10 cellular contexts compared by ENCODE assay signal in the genomic region with DNA sequence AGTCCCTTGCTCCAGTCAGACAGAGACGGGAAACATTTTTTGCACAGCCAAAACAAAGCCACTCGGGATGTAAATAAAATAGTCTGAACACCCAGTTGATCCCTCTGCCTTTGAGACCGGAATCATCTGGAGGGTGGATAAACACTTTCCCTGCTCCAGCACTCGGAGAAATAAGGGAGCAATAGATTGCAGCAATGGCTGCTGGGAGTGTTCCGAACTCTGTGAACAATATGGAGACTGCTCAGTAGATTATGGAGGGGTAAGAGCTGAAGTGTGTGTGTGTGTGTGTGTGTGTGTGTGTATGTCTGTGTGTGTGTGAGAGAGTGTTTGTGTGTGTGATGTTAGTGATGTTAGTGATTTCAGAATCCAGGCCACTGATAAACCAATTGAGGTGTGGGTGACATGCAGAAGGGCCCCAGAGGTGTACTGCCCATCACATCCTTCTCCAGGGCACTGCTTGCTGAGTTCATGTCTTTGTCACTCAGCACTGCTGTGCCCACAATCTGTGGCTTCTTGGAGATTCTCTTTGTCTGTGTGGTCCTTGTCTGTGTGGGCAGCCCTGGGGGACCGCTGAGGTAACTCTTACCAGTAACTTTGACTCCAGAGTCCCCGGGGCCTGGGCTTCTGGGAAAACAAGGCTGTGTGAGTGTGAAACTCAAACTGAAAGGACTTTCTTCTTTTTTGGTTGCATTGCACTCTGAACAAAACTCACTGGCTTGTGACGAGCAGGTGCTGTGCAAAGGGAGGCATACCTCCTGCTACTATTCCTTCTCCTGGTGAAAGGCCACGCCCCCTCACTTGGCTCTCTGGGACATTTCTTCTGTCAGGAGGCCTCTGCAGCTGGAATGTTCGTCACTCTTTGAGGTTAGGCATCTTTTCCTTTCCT. TPM values are rescaled to one million over a fixed set of nuclear protein-coding genes. Genes with fewer than 3 reads are reported as not detected.
A peak's percentile ranks its signal among the peaks of the same experiment; 100 is the strongest.
DNase-seq lines count a peak whose midpoint lies in the region; ATAC-seq, FAIRE-seq and TF ChIP-seq lines count a peak whose summit lies in the region.
"Had no signal": no experiment of that assay in that cellular context is flagged by ENCODE, and none has a peak within 500 bp of the region (broad histone marks: within the 10 kb centered on the region; RNA-seq: fewer than 3 reads in every experiment).

No MANE protein-coding gene starts in this region.

- DNase-seq in GM12892 (ENCODE audit: insufficient read length) (no peak), HK-2 (ENCODE audit: unreplicated experiment) (no peak), NCI-H2196 treated with DMSO at 0.1 percent for 48 hours (lab: John Stamatoyannopoulos, UW; ENCODE audit: unreplicated experiment) (no peak), NCI-H1930 (lab: John Stamatoyannopoulos, UW) (no peak), H54 (ENCODE audit: insufficient read length, low spot score) (no peak)
- DNase-seq in activated T-cell treated with anti-CD3 and anti-CD28 coated beads, Interleukin-2, amount 50 U/mL, for 48 hours = peak; percentile 80 to 81
- DNase-seq: foreskin keratinocyte had no signal

- ATAC-seq in GM19372 (IDR thresholded peaks at IDR 0.05; ENCODE audit: low read depth, unreplicated experiment) (peak; percentile 54), HG03097 (IDR thresholded peaks at IDR 0.05; ENCODE audit: low FRiP score, unreplicated experiment) (peak; percentile 46)
- ATAC-seq: foreskin keratinocyte, sciatic nerve had no signal

- FAIRE-seq in GM12892 (lab: Jason Lieb, UNC) (peak; percentile 86), H54 (lab: Jason Lieb, UNC) (no peak)

- TF ChIP-seq POLR2A in GM12892 (IDR thresholded peaks at IDR 0.05; ENCODE audit: low read depth, low read length) (no peak), H54 (IDR thresholded peaks at IDR 0.05; ENCODE audit: low read depth, low read length) (no peak)

RNA-seq across cellular contexts. Expression of gene CRYGS, which starts 23.0 kb away (rescaled TPM):
- polyA plus RNA-seq in GM12892 (2012; ENCODE audit: missing spikeins) = 2.9 TPM

RNA-seq across cellular contexts. Expression of gene TBCCD1, which starts 45.9 kb away (rescaled TPM):
- 10.8 TPM for polyA plus RNA-seq in GM12892 (2012; ENCODE audit: missing spikeins)

RNA-seq across cellular contexts. Expression of gene DNAJB11, which starts 49.3 kb away (rescaled TPM):
- 37.1 TPM for polyA plus RNA-seq in GM12892 (2012; ENCODE audit: missing spikeins)

Comparison
In these comparisons a context has a peak if more than half of its experiments do, and no peak if none do; other contexts are left out.
1. DNase-seq: peak in activated T-cell treated with anti-CD3 and anti-CD28 coated beads, Interleukin-2, amount 50 U/mL, for 48 hours (2 of 2); none in GM12892 (single experiment), HK-2 (single experiment), NCI-H2196 treated with DMSO at 0.1 percent for 48 hours (single experiment), NCI-H1930 (0 of 2) and H54 (single experiment).